Comparison of ENCODE assay signal across 8 cellular contexts in the genomic region with DNA sequence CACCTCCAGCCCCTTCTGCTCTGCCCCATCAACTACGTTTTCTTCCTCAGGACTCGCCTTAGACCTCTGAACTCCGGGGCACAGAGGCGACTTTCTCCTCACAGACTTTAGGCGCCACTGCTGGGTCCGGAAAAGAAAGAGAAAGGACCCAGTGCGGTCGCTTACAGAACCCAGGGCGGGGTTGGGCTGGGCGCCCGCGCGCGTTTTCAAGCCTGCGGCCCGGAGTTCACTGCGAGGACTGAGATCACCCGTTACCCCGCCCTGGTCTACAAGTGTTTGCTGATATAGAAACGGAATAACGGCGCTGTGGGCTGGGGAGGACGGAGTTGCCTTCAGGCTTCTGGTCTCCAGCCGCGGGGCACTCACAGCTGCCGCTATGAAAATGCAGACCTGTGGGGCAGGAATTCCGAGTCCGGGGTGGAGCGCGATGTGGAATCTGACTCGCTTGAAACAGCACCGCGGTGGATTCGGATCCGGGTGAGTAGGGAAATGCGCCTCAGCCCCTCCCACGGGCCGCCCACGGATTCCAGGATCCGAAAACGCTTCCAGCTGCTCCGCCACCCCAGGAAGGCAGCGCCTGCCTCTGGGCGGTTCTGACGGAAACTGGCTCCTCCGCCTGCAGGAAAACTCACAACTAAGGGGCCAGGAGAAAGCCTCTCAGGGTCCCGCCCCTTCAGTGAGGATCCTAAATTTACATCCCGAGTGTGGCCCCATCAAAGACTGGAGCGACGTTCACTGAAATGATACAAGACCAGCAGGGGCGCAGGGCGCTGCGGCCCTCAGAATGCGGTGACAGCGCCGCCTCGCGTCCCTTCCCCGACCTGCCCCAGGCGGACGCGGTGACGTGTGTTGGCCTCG.
DNase-seq lines count a peak whose midpoint lies in the region; ATAC-seq and TF ChIP-seq lines count a peak whose summit lies in the region.

No MANE protein-coding gene starts in this region.

- H3K36me3 ChIP-seq in neuron (ENCODE audit: insufficient read depth, low read length) = no peaks in the 10 kb centered on the region
- H3K36me3 ChIP-seq in subcutaneous abdominal adipose tissue (ENCODE audit: control insufficient read depth in 5 of 5, insufficient read depth in 5 of 5, low read length in 5 of 5) = no peaks in the 10 kb centered on the region

- peak overlapping the region; percentile 94 for H2AFZ ChIP-seq in neuron (ENCODE audit: low read depth, low read length)

- TF ChIP-seq EP300 in Ishikawa (IDR thresholded peaks at IDR 0.05; ENCODE audit: borderline replicate concordance) = no peak

- no peaks in the 10 kb centered on the region for H3K9me3 ChIP-seq in neuron (ENCODE audit: low read length)
- no peaks in the 10 kb centered on the region for H3K9me3 ChIP-seq in subcutaneous abdominal adipose tissue (ENCODE audit: control insufficient read depth in 5 of 5, low read length in 5 of 5)

- no peaks in the 10 kb centered on the region for H3K4me1 ChIP-seq in neuron (ENCODE audit: insufficient read depth, low read length)
- H3K4me1 ChIP-seq in subcutaneous abdominal adipose tissue (ENCODE audit: control insufficient read depth in 5 of 5, insufficient read depth in 5 of 5, low read length in 5 of 5) = peaks cover 0 to 35% (median 32%) of the 10 kb centered on the region in 5 donors

- peak overlapping the region; percentile 39 for H3K4me3 ChIP-seq in neuron (ENCODE audit: low read length)
- H3K4me3 ChIP-seq in subcutaneous abdominal adipose tissue (ENCODE audit: low read depth in 1 of 5, low read length in 5 of 5) = peak overlapping the region; percentile 66 to 82 (median 81)

- peak; percentile 69 for TF ChIP-seq RAD21 in Ishikawa (IDR thresholded peaks at IDR 0.05; ENCODE audit: low read depth)

- DNase-seq in DMS53 (lab: John Stamatoyannopoulos, UW) = peak; percentile 94
- DNase-seq in SIG-M5 (lab: John Stamatoyannopoulos, UW) = peak; percentile 19
- peak; percentile 53 to 80 (median 65) for DNase-seq in activated naive CD4-positive, alpha-beta T cell (lab: John Stamatoyannopoulos, UW)
- peak; percentile 89 for DNase-seq in foreskin melanocyte

- peak overlapping the region; percentile 53 to 86 (median 82) for H3K9ac ChIP-seq in subcutaneous abdominal adipose tissue (ENCODE audit: low read length in 5 of 5)

- peaks cover 52% of the 10 kb centered on the region for H3K27me3 ChIP-seq in neuron (ENCODE audit: insufficient read depth, low read length)
- H3K27me3 ChIP-seq in subcutaneous abdominal adipose tissue (ENCODE audit: control insufficient read depth in 5 of 5, insufficient read depth in 4 of 5, low read length in 5 of 5) = peaks cover 0 to 10% (median 3%) of the 10 kb centered on the region in 5 donors

- peak overlapping the region; percentile 90 for H3K27ac ChIP-seq in subcutaneous abdominal adipose tissue (ENCODE audit: low read depth, low read length)

- ATAC-seq in GM21529 (IDR thresholded peaks at IDR 0.05; ENCODE audit: unreplicated experiment) = peak; percentile 65

TF ChIP-seq in Ishikawa, 13 proteins besides CTCF, POLR2A, EP300 and RAD21:
- TF ChIP-seq CREB1 (IDR thresholded peaks at IDR 0.05; ENCODE audit: low read depth) (peak; percentile 14; the same call in 1 of the 2 replicates), TEAD4 (IDR thresholded peaks at IDR 0.05) (peak; percentile 71), TCF12 (IDR thresholded peaks at IDR 0.05; ENCODE audit: low read depth) (0 out of 2 replicates have a peak, but pooled peaks have one; percentile 19), EGR1 (IDR thresholded peaks at IDR 0.05) (peak; percentile 92), YY1 (IDR thresholded peaks at IDR 0.05; ENCODE audit: low read depth) (peak; percentile 58; the same call in 1 of the 2 replicates)
- TF ChIP-seq, protein P1, sequence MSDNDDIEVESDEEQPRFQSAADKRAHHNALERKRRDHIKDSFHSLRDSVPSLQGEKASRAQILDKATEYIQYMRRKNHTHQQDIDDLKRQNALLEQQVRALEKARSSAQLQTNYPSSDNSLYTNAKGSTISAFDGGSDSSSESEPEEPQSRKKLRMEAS (IDR thresholded peaks at IDR 0.05) = no peak; the same call in 1 of the 2 replicates
- TF ChIP-seq, protein P2, sequence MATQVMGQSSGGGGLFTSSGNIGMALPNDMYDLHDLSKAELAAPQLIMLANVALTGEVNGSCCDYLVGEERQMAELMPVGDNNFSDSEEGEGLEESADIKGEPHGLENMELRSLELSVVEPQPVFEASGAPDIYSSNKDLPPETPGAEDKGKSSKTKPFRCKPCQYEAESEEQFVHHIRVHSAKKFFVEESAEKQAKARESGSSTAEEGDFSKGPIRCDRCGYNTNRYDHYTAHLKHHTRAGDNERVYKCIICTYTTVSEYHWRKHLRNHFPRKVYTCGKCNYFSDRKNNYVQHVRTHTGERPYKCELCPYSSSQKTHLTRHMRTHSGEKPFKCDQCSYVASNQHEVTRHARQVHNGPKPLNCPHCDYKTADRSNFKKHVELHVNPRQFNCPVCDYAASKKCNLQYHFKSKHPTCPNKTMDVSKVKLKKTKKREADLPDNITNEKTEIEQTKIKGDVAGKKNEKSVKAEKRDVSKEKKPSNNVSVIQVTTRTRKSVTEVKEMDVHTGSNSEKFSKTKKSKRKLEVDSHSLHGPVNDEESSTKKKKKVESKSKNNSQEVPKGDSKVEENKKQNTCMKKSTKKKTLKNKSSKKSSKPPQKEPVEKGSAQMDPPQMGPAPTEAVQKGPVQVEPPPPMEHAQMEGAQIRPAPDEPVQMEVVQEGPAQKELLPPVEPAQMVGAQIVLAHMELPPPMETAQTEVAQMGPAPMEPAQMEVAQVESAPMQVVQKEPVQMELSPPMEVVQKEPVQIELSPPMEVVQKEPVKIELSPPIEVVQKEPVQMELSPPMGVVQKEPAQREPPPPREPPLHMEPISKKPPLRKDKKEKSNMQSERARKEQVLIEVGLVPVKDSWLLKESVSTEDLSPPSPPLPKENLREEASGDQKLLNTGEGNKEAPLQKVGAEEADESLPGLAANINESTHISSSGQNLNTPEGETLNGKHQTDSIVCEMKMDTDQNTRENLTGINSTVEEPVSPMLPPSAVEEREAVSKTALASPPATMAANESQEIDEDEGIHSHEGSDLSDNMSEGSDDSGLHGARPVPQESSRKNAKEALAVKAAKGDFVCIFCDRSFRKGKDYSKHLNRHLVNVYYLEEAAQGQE (IDR thresholded peaks at IDR 0.05; ENCODE audit: low read depth) = no peak

Comparison
In these comparisons a context has a peak if more than half of its experiments do, and no peak if none do; other contexts are left out.
1. Peak in every context shown above with its lines: DNase-seq, ATAC-seq, H3K4me3 ChIP-seq and H3K27ac ChIP-seq.
2. DNase-seq: peak in every context shown above with its lines; median percentile 94 in DMS53; 89 in foreskin melanocyte; 65 in activated naive CD4-positive, alpha-beta T cell; 19 in SIG-M5.